8 cellular contexts compared by ENCODE assay signal in genomic region chr19:5321851-5322681, GRCh38. TPM values are rescaled to one million over a fixed set of nuclear protein-coding genes. Genes with fewer than 3 reads are reported as not detected.
DNase-seq lines count a peak whose midpoint lies in the region; ATAC-seq and TF ChIP-seq lines count a peak whose summit lies in the region.

No MANE protein-coding gene starts in this region.

- H3K27ac ChIP-seq in OCI-LY3 (ENCODE audit: low read length): no peak overlapping the region
- peak overlapping the region; percentile 43 to 59 for H3K27ac ChIP-seq in right atrium auricular region

- peak overlapping the region; percentile 9; the same call in 1 of the 2 replicates for H2AFZ ChIP-seq in OCI-LY3 (ENCODE audit: low read depth, low read length)

- H3K4me3 ChIP-seq in GM12864 (ENCODE audit: low read depth, low read length): no peak overlapping the region
- peak overlapping the region; percentile 32 for H3K4me3 ChIP-seq in OCI-LY3 (ENCODE audit: low read length)
- H3K4me3 ChIP-seq in right atrium auricular region: no peak overlapping the region

- peak; percentile 74 for DNase-seq in GM12864 (ENCODE audit: low read depth)
- DNase-seq in right atrium auricular region (ENCODE audit: low spot score): no peak
- DNase-seq in NCI-H510A treated with DMSO at 0.1 percent for 48 hours (lab: John Stamatoyannopoulos, UW): no peak
- DNase-seq in NK-92 treated with Interleukin-12 subunit alpha and Interleukin-12 subunit beta, amount 100 ng/mL, for 24 hours (lab: John Stamatoyannopoulos, UW): no peak

- no peaks in the 10 kb centered on the region for H3K4me1 ChIP-seq in OCI-LY3 (ENCODE audit: low read length)
- H3K4me1 ChIP-seq in right atrium auricular region: peaks cover 0 to 9% of the 10 kb centered on the region in 2 donors

- H3K79me2 ChIP-seq in OCI-LY3 (ENCODE audit: low read length): no peaks in the 10 kb centered on the region

- H4K20me1 ChIP-seq in OCI-LY3 (ENCODE audit: insufficient read depth, low read length): no peaks in the 10 kb centered on the region

- H3K4me2 ChIP-seq in OCI-LY3 (ENCODE audit: low read length): peak overlapping the region; percentile 20

- peak; percentile 71 for ATAC-seq in GM21723 (IDR thresholded peaks at IDR 0.05; ENCODE audit: unreplicated experiment)
- ATAC-seq in GM18858 (IDR thresholded peaks at IDR 0.05; ENCODE audit: unreplicated experiment): no peak
- no peak for ATAC-seq in HG03097 (IDR thresholded peaks at IDR 0.05; ENCODE audit: low FRiP score, unreplicated experiment)

- H3K9me3 ChIP-seq in OCI-LY3 (ENCODE audit: insufficient read depth, low read length): no peaks in the 10 kb centered on the region
- peaks cover 0 to 9% of the 10 kb centered on the region in 2 donors for H3K9me3 ChIP-seq in right atrium auricular region

- TF ChIP-seq CTCF in GM12864 (IDR thresholded peaks at IDR 0.05; ENCODE audit: low read depth, low read length, missing control alignments) (peak; percentile 50), OCI-LY3 (IDR thresholded peaks at IDR 0.05; ENCODE audit: low read depth, low read length) (peak; percentile 25; the same call in 1 of the 2 replicates), right atrium auricular region (IDR thresholded peaks at IDR 0.05) (no peak)

- no peaks in the 10 kb centered on the region for H3K36me3 ChIP-seq in OCI-LY3 (replicated peaks; ENCODE audit: low read depth, low read length)
- no peaks in the 10 kb centered on the region for H3K36me3 ChIP-seq in right atrium auricular region

- 0 out of 2 replicates have a peak, but pooled peaks cover 10% of the 10 kb centered on the region for H3K27me3 ChIP-seq in OCI-LY3 (ENCODE audit: low read depth, low read length)
- no peaks in the 10 kb centered on the region for H3K27me3 ChIP-seq in right atrium auricular region

- H3K9ac ChIP-seq in OCI-LY3 (ENCODE audit: low read length): no peak overlapping the region

RNA-seq across cellular contexts. Expression of gene PTPRS, which starts 18.5 kb away (rescaled TPM):
- 100 to 1,000 TPM; 138 to 190 TPM for total RNA-seq in right atrium auricular region

Comparison
In these comparisons a context has a peak if more than half of its experiments do, and no peak if none do; other contexts are left out.
1. CTCF ChIP-seq: peak in GM12864 (single experiment) and OCI-LY3 (single experiment); none in right atrium auricular region (0 of 2).